Comparison of ENCODE assay signal across 1 cellular context in genomic region chr3:97971679-97972567, GRCh38.
TF ChIP-seq lines count a peak whose summit lies in the region.

Gene RIOX2 (minus strand): TSS chr3:97972431. CDS start chr3:97967593, 4,838 bp downstream.

TF ChIP-seq in A549, 52 proteins besides CTCF, POLR2A, EP300 and RAD21 (continued from another document):
- TF ChIP-seq REST (IDR thresholded peaks at IDR 0.05) (no peak), RFX5 (IDR thresholded peaks at IDR 0.05) (no peak), USF2 (IDR thresholded peaks at IDR 0.05) (peak; percentile 56), BHLHE40 (IDR thresholded peaks at IDR 0.05; ENCODE audit: low read depth, low read length) (no peak), NFE2L2 (conservative IDR thresholded peaks at IDR 0.05; ENCODE audit: low read length) (no peak), JUNB (IDR thresholded peaks at IDR 0.05) (no peak), KDM5A (IDR thresholded peaks at IDR 0.05) (no peak)
